In genomic region chr9:127263244-127263643, GRCh38 we compare ENCODE assay signal across 18 cellular contexts. TPM values are rescaled to one million over a fixed set of nuclear protein-coding genes. Genes with fewer than 3 reads are reported as not detected.
DNase-seq lines count a peak whose midpoint lies in the region; TF ChIP-seq lines count a peak whose summit lies in the region.
"Had no signal": no experiment of that assay in that cellular context is flagged by ENCODE, and none has a peak within 500 bp of the region (broad histone marks: within the 10 kb centered on the region; RNA-seq: fewer than 3 reads in every experiment).

No MANE protein-coding gene starts in this region.

- DNase-seq in substantia nigra (lab: John Stamatoyannopoulos, UW) (peak in 17 of 49 donors; percentile 18 to 56 (median 27)), A172 (ENCODE audit: low spot score) (no peak), NCI-H774 (lab: John Stamatoyannopoulos, UW) (no peak), OCI-M2 (lab: John Stamatoyannopoulos, UW; ENCODE audit: unreplicated experiment) (no peak), GM20000 (ENCODE audit: low spot score) (no peak)
- DNase-seq: Calu3; CD8-positive, alpha-beta T cell; DMS53; EL; NCI-H1436; NCI-H2029; NCI-H345; NCI-H524 treated with DMSO at 0.1 percent for 48 hours had no signal

- H3K9me3 Mint-ChIP-seq in IgD-negative memory B cell (no peaks in the 10 kb centered on the region), brain (peaks cover 0 to 1% (median 0%) of the 10 kb centered on the region in 5 experiments)
- H3K9me3 Mint-ChIP-seq: CD8-positive, alpha-beta T cell had no signal

- H3K27me3 ChIP-seq in layer of hippocampus (ENCODE audit: control insufficient read depth, insufficient read depth, low read length), result no peaks in the 10 kb centered on the region
- H3K27me3 ChIP-seq: BLaER1 treated with 17β-estradiol and CSF1 and Interleukin-3, amounts not matched to agents 10 nM and 100 nM had no signal

- no peak overlapping the region for H3K4me3 Mint-ChIP-seq in IgD-negative memory B cell
- peak overlapping the region; percentile 22 to 69 (median 59) for H3K4me3 Mint-ChIP-seq in brain
- H3K4me3 Mint-ChIP-seq: CD8-positive, alpha-beta T cell had no signal

- H3K36me3 Mint-ChIP-seq in IgD-negative memory B cell (no peaks in the 10 kb centered on the region), brain (no peaks in the 10 kb centered on the region)
- H3K36me3 Mint-ChIP-seq: CD8-positive, alpha-beta T cell had no signal

- TF ChIP-seq CTCF in brain (conservative IDR thresholded peaks at IDR 0.05), result no peak
- TF ChIP-seq CTCF in GM20000 (IDR thresholded peaks at IDR 0.05; ENCODE audit: extremely low read depth, missing control alignments), result no peak

- H3K27me3 Mint-ChIP-seq in IgD-negative memory B cell, result no peaks in the 10 kb centered on the region
- H3K27me3 Mint-ChIP-seq in brain, result no peaks in the 10 kb centered on the region

- peak overlapping the region; percentile 72 for H3K27ac ChIP-seq in layer of hippocampus (ENCODE audit: low read depth, low read length)
- peak overlapping the region; percentile 73 for H3K27ac ChIP-seq in substantia nigra (ENCODE audit: low read depth, low read length, poor library complexity, severe bottlenecking)
- H3K27ac ChIP-seq: BLaER1 treated with 17β-estradiol and CSF1 and Interleukin-3, amounts not matched to agents 10 nM and 100 nM; KMS-11 had no signal

- H3K4me1 Mint-ChIP-seq in IgD-negative memory B cell, result peaks cover 0 to 3% (median 0%) of the 10 kb centered on the region in 3 donors
- peaks cover 70% of the 10 kb centered on the region for H3K4me1 Mint-ChIP-seq in brain

- H3K27ac Mint-ChIP-seq in IgD-negative memory B cell (peak overlapping the region in 2 of 3 donors; percentile 13 to 37), brain (peak overlapping the region; percentile 64 to 99 (median 96))
- H3K27ac Mint-ChIP-seq: CD8-positive, alpha-beta T cell had no signal

RNA-seq across cellular contexts. Expression of gene GARNL3, which starts 1.3 kb away (rescaled TPM):
- polyA plus RNA-seq in IgD-negative memory B cell, result 1.3 TPM
- 7.5 TPM for polyA plus RNA-seq in brain (ENCODE audit: insufficient read depth, low read depth, low replicate concordance)
- total RNA-seq in A172 (2014; rRNA removed; shearing (Covaris generic)), result 5.8 and 6.3 TPM in 2 replicates

Comparison
In these comparisons a context has a peak if more than half of its experiments do, and no peak if none do; other contexts are left out.
1. H3K4me3 Mint-ChIP-seq: peak in brain (5 of 5); none in IgD-negative memory B cell (0 of 4).